Comparison of ENCODE assay signal across 8 cellular contexts in genomic region chr5:66291771-66292170, GRCh38.
"Had no signal": no experiment of that assay in that cellular context is flagged by ENCODE, and none has a peak within 500 bp of the region (broad histone marks: within the 10 kb centered on the region; RNA-seq: fewer than 3 reads in every experiment).

No MANE protein-coding gene starts in this region.

- H3K27ac ChIP-seq: GM23248 had no signal

- H3K9me3 ChIP-seq: HAP-1 had no signal

- H3K9me3 Mint-ChIP-seq: GM23338 had no signal

- H3K27ac Mint-ChIP-seq: GM23338, HFFc6 had no signal

- DNase-seq: GM23248, GOT3, H7, H9, HCEC 1CT, HFFc6 had no signal

- H3K36me3 ChIP-seq: HAP-1 had no signal

- H3K4me1 ChIP-seq: HAP-1 had no signal

- H3K4me3 Mint-ChIP-seq: GM23338, H9, HFFc6 had no signal

- H3K4me3 ChIP-seq: GM23248, GM23338, HAP-1 had no signal
